8 cellular contexts compared by ENCODE assay signal in genomic region chr17:65294184-65294719, GRCh38.
DNase-seq lines count a peak whose midpoint lies in the region; ATAC-seq, FAIRE-seq and TF ChIP-seq lines count a peak whose summit lies in the region.

No MANE protein-coding gene starts in this region.

- H3K4me2 ChIP-seq in A549 = no peak overlapping the region

- no peak for TF ChIP-seq POLR2A in A549 (IDR thresholded peaks at IDR 0.05; ENCODE audit: low read length)
- no peak for TF ChIP-seq POLR2A in thyroid gland (IDR thresholded peaks at IDR 0.05)

- POLR2A ChIA-PET in A549 (lab: Yijun Ruan, JAX) = no interaction called here
- POLR2A ChIA-PET in RWPE1 (lab: Yijun Ruan, JAX; ENCODE audit: low non-redundant PET) = interaction anchor here (0.5 kb wide), 1 partner anchor 692 kb away, joined by 3 read pairs; no protein-coding TSS in a partner anchor

- 20% methylated on average over 10 of the region's 10 CpGs for WGBS in A549 (ENCODE audit: missing lambda C conversion rate)
- WGBS in thyroid gland, 2 donors = 19 to 22% methylated on average over 8 to 10 of the region's 10 CpGs

- intact Hi-C loops in thyroid gland (cut with DNase I) = loop anchor here (10.0 kb wide), 1 partner anchor 261 kb away; no protein-coding TSS in a partner anchor

- ATAC-seq in A549 (peak; percentile 96 to 99), GM18861 (IDR thresholded peaks at IDR 0.05; ENCODE audit: unreplicated experiment) (peak; percentile 62), omental fat pad (ENCODE audit: low FRiP score) (peak; percentile 83)

- H3K4me3 ChIP-seq in A549 = no peak overlapping the region
- no peak overlapping the region for H3K4me3 ChIP-seq in thyroid gland (replicated peaks in 1 of 3)

- no peak for TF ChIP-seq EP300 in A549 (IDR thresholded peaks at IDR 0.05)

- H3K4me1 ChIP-seq in A549 (no peaks in the 10 kb centered on the region), thyroid gland (no peaks in the 10 kb centered on the region)

- H3K36me3 ChIP-seq in thyroid gland = no peaks in the 10 kb centered on the region

- CTCF ChIA-PET in A549 (lab: Yijun Ruan, JAX) = interaction anchor here (0.6 to 6.2 kb wide), 81 partner anchors 9 to 1608 kb away, joined by 3 to 101 read pairs (median 4); no protein-coding TSS in a partner anchor
- CTCF ChIA-PET in RWPE1 (lab: Yijun Ruan, JAX) = interaction anchor here (0.6 to 1.8 kb wide), 12 partner anchors 9 to 870 kb away, joined by 3 to 7 read pairs (median 4); no protein-coding TSS in a partner anchor

- TF ChIP-seq CTCF in A549 (IDR thresholded peaks at IDR 0.05) (peak; percentile 86), RWPE1 (conservative IDR thresholded peaks at IDR 0.05; ENCODE audit: low read depth) (peak; percentile 84), omental fat pad (IDR thresholded peaks at IDR 0.05) (peak in 1 of 3 donors; percentile 4), thyroid gland (IDR thresholded peaks at IDR 0.05) (peak; percentile 46 to 82 (median 76))

- no peaks in the 10 kb centered on the region for H3K9me3 ChIP-seq in A549
- H3K9me3 ChIP-seq in thyroid gland = no peaks in the 10 kb centered on the region

- peak; percentile 93 to 94 for TF ChIP-seq RAD21 in A549 (conservative IDR thresholded peaks at IDR 0.05 in 1 of 2, IDR thresholded peaks at IDR 0.05 in 1 of 2)

- peak; percentile 43 for FAIRE-seq in A549 (lab: Jason Lieb, UNC)

- H3K27ac ChIP-seq in A549 (no peak overlapping the region), RWPE1 (no peak overlapping the region), thyroid gland (no peak overlapping the region)

- no peaks in the 10 kb centered on the region for H3K27me3 ChIP-seq in thyroid gland

- DNase-seq in A549 (ENCODE audit: low read depth in 1 of 2, low spot score in 1 of 2) (peak; percentile 77 to 89), LHCN-M2 (ENCODE audit: low read depth) (peak; percentile 59), RWPE1 (ENCODE audit: low spot score) (peak; percentile 71), foreskin melanocyte (peak; percentile 20), omental fat pad (ENCODE audit: low spot score) (no peak), thyroid gland (peak; percentile 64)
- DNase-seq in activated T-helper 9 cell treated with anti-CD3 and anti-CD28 coated beads, Interleukin-2, amount 50 U/mL, for 16 hours (ENCODE audit: low read depth) = peak; percentile 27

TF ChIP-seq in A549, 52 proteins besides CTCF, POLR2A, EP300 and RAD21:
- TF ChIP-seq SMC3 (IDR thresholded peaks at IDR 0.05) (peak; percentile 92), CHD4 (IDR thresholded peaks at IDR 0.05; ENCODE audit: borderline replicate concordance) (no peak)
- TF ChIP-seq, protein P1, sequence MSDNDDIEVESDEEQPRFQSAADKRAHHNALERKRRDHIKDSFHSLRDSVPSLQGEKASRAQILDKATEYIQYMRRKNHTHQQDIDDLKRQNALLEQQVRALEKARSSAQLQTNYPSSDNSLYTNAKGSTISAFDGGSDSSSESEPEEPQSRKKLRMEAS (IDR thresholded peaks at IDR 0.05) = peak; percentile 27; the same call in 1 of the 2 replicates
